ENCODE assay signal across 10 cellular contexts in the genomic region with DNA sequence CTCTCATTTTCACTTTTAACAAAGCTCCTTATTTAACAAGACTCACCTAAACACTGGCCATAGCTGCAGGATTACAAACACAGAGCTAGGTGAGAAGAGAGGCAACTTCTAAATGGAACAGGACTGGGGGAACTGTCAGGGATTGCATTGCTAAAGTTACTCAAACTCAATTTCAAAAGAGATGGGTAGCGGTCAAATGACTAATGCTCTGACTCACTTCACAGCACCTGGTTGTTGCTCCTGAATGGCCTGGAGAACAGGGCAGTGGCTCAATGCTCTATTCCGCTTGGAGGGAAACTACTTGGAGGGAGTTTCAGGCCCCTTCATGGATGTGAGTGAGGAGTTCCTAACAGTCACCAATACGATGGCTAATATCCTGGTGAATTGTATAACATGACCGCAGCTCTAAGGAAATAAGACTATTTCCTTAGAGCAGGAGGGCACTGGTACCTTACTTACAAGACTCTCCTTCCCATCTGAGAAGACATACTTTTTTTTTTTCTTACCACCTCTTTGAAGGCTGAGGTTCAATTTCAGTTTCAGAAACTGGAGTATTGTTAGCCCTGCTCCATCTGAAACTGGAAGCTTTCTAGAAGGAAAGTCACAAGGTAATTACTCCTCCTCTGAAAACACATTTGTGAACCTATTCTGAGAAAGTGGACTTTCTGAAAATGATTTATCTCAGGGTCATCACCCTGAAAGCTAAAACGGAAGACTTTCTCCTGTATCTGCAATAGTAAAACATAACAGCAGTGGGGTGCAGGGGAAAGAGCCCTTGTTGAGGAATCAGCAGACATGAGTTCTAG.
DNase-seq lines count a peak whose midpoint lies in the region; ATAC-seq lines count a peak whose summit lies in the region.
"Had no signal": no experiment of that assay in that cellular context is flagged by ENCODE, and none has a peak within 500 bp of the region (broad histone marks: within the 10 kb centered on the region; RNA-seq: fewer than 3 reads in every experiment).

No MANE protein-coding gene starts in this region.

- ATAC-seq in GM19438 (IDR thresholded peaks at IDR 0.05; ENCODE audit: low read depth, unreplicated experiment) = peak; percentile 87
- peak; percentile 78 for ATAC-seq in HG03095 (IDR thresholded peaks at IDR 0.05; ENCODE audit: unreplicated experiment)

- DNase-seq in DMS53 treated with DMSO at 0.1 percent for 48 hours (lab: John Stamatoyannopoulos, UW; ENCODE audit: unreplicated experiment) (peak; percentile 12), amniotic epithelial cell (ENCODE audit: low read depth) (peak; percentile 57), OCI-M2 (lab: John Stamatoyannopoulos, UW; ENCODE audit: unreplicated experiment) (no peak), amniotic stem cell (lab: John Stamatoyannopoulos, UW) (no peak), NCI-H1048 (lab: John Stamatoyannopoulos, UW) (no peak), AG08395 (ENCODE audit: low spot score) (no peak)
- DNase-seq: Kasumi-1, posterior cingulate gyrus had no signal

Comparison
In these comparisons a context has a peak if more than half of its experiments do, and no peak if none do; other contexts are left out.
1. DNase-seq: peak in DMS53 treated with DMSO at 0.1 percent for 48 hours (single experiment) and amniotic epithelial cell (single experiment); none in OCI-M2 (single experiment), amniotic stem cell (single experiment), NCI-H1048 (single experiment) and AG08395 (single experiment).